ENCODE assay signal across 15 cellular contexts in genomic region chr13:39411501-39411900, GRCh38.
A peak's percentile ranks its signal among the peaks of the same experiment; 100 is the strongest.
DNase-seq lines count a peak whose midpoint lies in the region; ATAC-seq, FAIRE-seq and TF ChIP-seq lines count a peak whose summit lies in the region.
"Had no signal": no experiment of that assay in that cellular context is flagged by ENCODE, and none has a peak within 500 bp of the region (broad histone marks: within the 10 kb centered on the region; RNA-seq: fewer than 3 reads in every experiment).

No MANE protein-coding gene starts in this region.

- intact Hi-C loops in right cardiac atrium (cut with DNase I), result loop anchor here in 3 of 4 donors (5.0 to 10.0 kb wide), 4 partner anchors 147 to 267 kb away; partner anchors contain the start of gene LHFPL6 (in 1 of the 3)

- H3K27ac Mint-ChIP-seq in astrocyte (ENCODE audit: unreplicated experiment), result no peak overlapping the region

- WGBS in right cardiac atrium, result 79% methylated on average over 4 of the region's 4 CpGs

- H3K9ac ChIP-seq in astrocyte (ENCODE audit: low read length), result no peak overlapping the region
- H3K9ac ChIP-seq: KMS-11 had no signal

- H3K27me3 Mint-ChIP-seq in astrocyte (ENCODE audit: low read depth, unreplicated experiment), result no peaks in the 10 kb centered on the region

- FAIRE-seq in astrocyte (lab: Jason Lieb, UNC), result no peak
- FAIRE-seq: A549 had no signal

- H3K4me1 ChIP-seq in right atrium auricular region (peaks cover 0 to 63% of the 10 kb centered on the region in 2 donors), right cardiac atrium (ENCODE audit: control insufficient read depth, insufficient read depth, low read length) (peaks cover 9% of the 10 kb centered on the region), astrocyte (ENCODE audit: insufficient read depth, low read length) (peaks cover 4% of the 10 kb centered on the region), osteoblast (ENCODE audit: insufficient read depth, low read length) (peaks cover 39% of the 10 kb centered on the region)
- H3K4me1 ChIP-seq: A549 had no signal

- H3K9me3 Mint-ChIP-seq in astrocyte (ENCODE audit: unreplicated experiment), result no peaks in the 10 kb centered on the region

- no peaks in the 10 kb centered on the region for H3K9me3 ChIP-seq in right atrium auricular region
- H3K9me3 ChIP-seq in right cardiac atrium (ENCODE audit: control insufficient read depth, low read length), result no peaks in the 10 kb centered on the region
- no peaks in the 10 kb centered on the region for H3K9me3 ChIP-seq in astrocyte (ENCODE audit: insufficient read depth, low read depth, low read length)
- no peaks in the 10 kb centered on the region for H3K9me3 ChIP-seq in osteoblast (ENCODE audit: low read depth, low read length)
- H3K9me3 ChIP-seq: A549 had no signal

- H3K4me2 ChIP-seq in astrocyte (ENCODE audit: low read length), result peak overlapping the region; percentile 27
- peak overlapping the region; percentile 54 for H3K4me2 ChIP-seq in osteoblast (ENCODE audit: insufficient read depth, low read length)
- H3K4me2 ChIP-seq: A549, KMS-11 had no signal

- peak overlapping the region; percentile 23 to 35 for H3K27ac ChIP-seq in right atrium auricular region
- H3K27ac ChIP-seq in right cardiac atrium (ENCODE audit: low read length), result no peak overlapping the region
- H3K27ac ChIP-seq in astrocyte (ENCODE audit: low read depth, low read length), result peak overlapping the region; percentile 2
- peak overlapping the region; percentile 92 for H3K27ac ChIP-seq in osteoblast (ENCODE audit: low read depth, low read length)
- H3K27ac ChIP-seq: A549, KMS-11 had no signal

- no peaks in the 10 kb centered on the region for H3K36me3 Mint-ChIP-seq in astrocyte (ENCODE audit: low read depth, unreplicated experiment)

- no peak for DNase-seq in right atrium auricular region (ENCODE audit: low spot score)
- no peak for DNase-seq in right cardiac atrium
- DNase-seq in astrocyte (ENCODE audit: low read depth), result no peak
- no peak for DNase-seq in osteoblast (ENCODE audit: insufficient read length, low spot score, missing footprints)
- DNase-seq in NCI-H774 (lab: John Stamatoyannopoulos, UW), result no peak
- DNase-seq in iPS-NIHi7 (ENCODE audit: extremely low spot score), result no peak
- no peak for DNase-seq in H7
- DNase-seq: AML-193, GOT3, NCI-H1092 treated with DMSO at 0.1 percent for 48 hours, NCI-H2081 treated with DMSO at 0.1 percent for 48 hours, NCI-H510A, NCI-H82 had no signal

- H3K36me3 ChIP-seq in right atrium auricular region, result no peaks in the 10 kb centered on the region
- H3K36me3 ChIP-seq in astrocyte (ENCODE audit: insufficient read depth, low read length), result no peaks in the 10 kb centered on the region
- H3K36me3 ChIP-seq in osteoblast (ENCODE audit: insufficient read depth, low read length), result no peaks in the 10 kb centered on the region
- no peaks in the 10 kb centered on the region for H3K36me3 ChIP-seq in H7 (replicated peaks; ENCODE audit: control insufficient read depth, insufficient read depth, low read length)

- no peak overlapping the region for H3K4me3 Mint-ChIP-seq in astrocyte (ENCODE audit: unreplicated experiment)

- peaks cover 22% of the 10 kb centered on the region for H3K4me1 Mint-ChIP-seq in astrocyte (ENCODE audit: low read depth, unreplicated experiment)

- H3K27me3 ChIP-seq in right atrium auricular region, result no peaks in the 10 kb centered on the region
- H3K27me3 ChIP-seq in right cardiac atrium (ENCODE audit: control insufficient read depth, insufficient read depth), result no peaks in the 10 kb centered on the region
- H3K27me3 ChIP-seq in astrocyte (ENCODE audit: insufficient read depth, low read length), result no peaks in the 10 kb centered on the region
- no peaks in the 10 kb centered on the region for H3K27me3 ChIP-seq in osteoblast (ENCODE audit: insufficient read depth, low read length)
- H3K27me3 ChIP-seq in H7 (ENCODE audit: control insufficient read depth, insufficient read depth, low read length), result no peaks in the 10 kb centered on the region

- TF ChIP-seq CTCF in right atrium auricular region (IDR thresholded peaks at IDR 0.05), result no peak
- TF ChIP-seq CTCF in astrocyte (IDR thresholded peaks at IDR 0.05; ENCODE audit: insufficient read depth, low read depth, low read length), result no peak
- no peak for TF ChIP-seq CTCF in osteoblast (IDR thresholded peaks at IDR 0.05; ENCODE audit: extremely low read depth, low read depth, low read length)

- no peak for ATAC-seq in right cardiac atrium
- ATAC-seq: A549 had no signal

- H3K79me2 ChIP-seq in astrocyte (ENCODE audit: insufficient read depth, low read length) (no peaks in the 10 kb centered on the region), osteoblast (ENCODE audit: insufficient read depth, low read length) (peaks cover 4% of the 10 kb centered on the region)

- no peaks in the 10 kb centered on the region for H4K20me1 ChIP-seq in astrocyte (ENCODE audit: insufficient read depth, low read length)
- no peaks in the 10 kb centered on the region for H4K20me1 ChIP-seq in osteoblast (ENCODE audit: insufficient read depth, low read length)

- H3K4me3 ChIP-seq in right atrium auricular region, result no peak overlapping the region
- H3K4me3 ChIP-seq in right cardiac atrium (ENCODE audit: low read length), result no peak overlapping the region
- H3K4me3 ChIP-seq in astrocyte (ENCODE audit: insufficient read depth, low read depth, low read length), result no peak overlapping the region
- H3K4me3 ChIP-seq in osteoblast (ENCODE audit: insufficient read depth, low read length), result no peak overlapping the region
- no peak overlapping the region for H3K4me3 ChIP-seq in H7 (ENCODE audit: insufficient read depth, low read depth, low read length)
- H3K4me3 ChIP-seq: A549 had no signal

- H2AFZ ChIP-seq in astrocyte (ENCODE audit: low read depth, low read length) (no peak overlapping the region), osteoblast (ENCODE audit: low read length) (no peak overlapping the region)
